In the genomic region with DNA sequence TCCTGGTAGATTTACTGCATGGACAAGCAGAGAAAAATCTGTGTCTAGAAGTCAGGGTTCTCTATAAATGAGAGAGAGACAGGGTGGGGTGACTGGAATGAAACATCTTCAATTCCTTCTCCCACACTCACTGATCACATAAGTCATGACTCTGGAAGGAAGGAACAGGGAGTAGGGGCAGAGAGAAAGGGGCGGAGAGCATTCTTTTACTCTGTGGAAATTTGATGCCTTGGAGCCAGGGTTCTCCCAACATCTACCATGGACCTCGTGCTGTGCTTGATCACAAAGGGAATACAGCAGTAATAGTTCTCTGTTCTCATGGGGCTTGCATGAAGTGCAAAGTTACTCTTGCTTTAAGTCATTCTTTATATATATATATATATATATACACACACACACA, we compare ENCODE assay signal across 27 cellular contexts. TPM values are rescaled to one million over a fixed set of nuclear protein-coding genes. Genes with fewer than 3 reads are reported as not detected.
"Had no signal": no experiment of that assay in that cellular context is flagged by ENCODE, and none has a peak within 500 bp of the region (broad histone marks: within the 10 kb centered on the region; RNA-seq: fewer than 3 reads in every experiment).

No MANE protein-coding gene starts in this region.

- ATAC-seq: activated CD4-positive, alpha-beta T cell treated with anti-CD3 and anti-CD28 coated beads for 36 hours; activated CD4-positive, CD25-positive, alpha-beta regulatory T cell treated with anti-CD3 and anti-CD28 coated beads, Interleukin-2, amount 50 U/mL, for 24 hours; activated CD8-positive, alpha-beta T cell treated with anti-CD3 and anti-CD28 coated beads, Interleukin-2, amount 10 ng/mL, durations not matched to agents 7 days and 5 days; activated naive CD4-positive, alpha-beta T cell treated with anti-CD3 and anti-CD28 coated beads, Interleukin-2, amount 50 U/mL, for 72 hours; activated T-cell treated with anti-CD3 and anti-CD28 coated beads, Interleukin-2, amount 50 U/mL, for 4 hours; body of pancreas; K562 had no signal

- H3K36me3 Mint-ChIP-seq: activated naive CD4-positive, alpha-beta T cell treated with anti-CD3 and anti-CD28 coated beads, Interleukin-2, amount 50 U/mL, for 72 hours had no signal

- H3K27ac Mint-ChIP-seq: activated CD4-positive, alpha-beta T cell treated with anti-CD3 and anti-CD28 coated beads for 36 hours; activated CD4-positive, alpha-beta T cell treated with anti-CD3 and anti-CD28 coated beads, Interleukin-2, amount 10 ng/mL, durations not matched to agents 7 days and 5 days; activated CD8-positive, alpha-beta T cell treated with anti-CD3 and anti-CD28 coated beads, Interleukin-2, amount 10 ng/mL, durations not matched to agents 7 days and 5 days; activated naive CD4-positive, alpha-beta T cell treated with anti-CD3 and anti-CD28 coated beads for 36 hours; activated naive CD4-positive, alpha-beta T cell treated with anti-CD3 and anti-CD28 coated beads, Interleukin-2, amount 50 U/mL, for 72 hours; activated T-helper 1 cell treated with anti-CD3 and anti-CD28 coated beads, Interleukin-12 subunit alpha, Interleukin-12 subunit beta, Interleukin-2, Interleukin-4 antibody, amounts not matched to agents 30 ng/mL and 10 ng/mL and 1 ng/mL, durations not matched to agents 14 hours and 24 hours and 36 hours; T-helper 1 cell treated with Interleukin-12 subunit alpha and Interleukin-12 subunit beta and Interleukin-4 antibody, amounts not matched to agents 30 μg/mL and 1 μg/mL, for 36 hours; T-helper 2 cell treated with Interferon-gamma antibody and Interleukin-4, amounts not matched to agents 5 μg/mL and 100 μg/mL, for 36 hours had no signal

- DNase-seq: activated CD4-positive, alpha-beta T cell treated with anti-CD3 and anti-CD28 coated beads for 36 hours; activated CD4-positive, alpha-beta T cell treated with anti-CD3 and anti-CD28 coated beads, Interleukin-2, amount 10 ng/mL, durations not matched to agents 7 days and 5 days; activated CD4-positive, alpha-beta T cell treated with anti-CD3 and anti-CD28 coated beads, Interleukin-2, amount 50 U/mL, for 48 hours; activated CD8-positive, alpha-beta T cell treated with anti-CD3 and anti-CD28 coated beads, Interleukin-2, amount 10 ng/mL, durations not matched to agents 7 days and 5 days; activated gamma-delta T cell treated with Interleukin-2 at 50 U/mL for 16 hours; activated naive CD4-positive, alpha-beta T cell treated with anti-CD3 and anti-CD28 coated beads for 36 hours; activated T-cell treated with anti-CD3 and anti-CD28 coated beads, Interleukin-2, amount 50 U/mL, for 4 hours; adrenal gland; body of pancreas; NCI-H1417 treated with DMSO at 0.1 percent for 48 hours; NCI-H187 treated with DMSO at 0.1 percent for 48 hours; NCI-H2081; NCI-H524 treated with DMSO at 0.1 percent for 48 hours; NCI-H748 treated with DMSO at 0.1 percent for 48 hours; OCI-M1; SHP77; SJCRH30; SK-N-SH had no signal

- H3K27ac ChIP-seq: adrenal gland, body of pancreas, breast epithelium, SJCRH30 had no signal

- H3K4me1 ChIP-seq: adrenal gland, body of pancreas, breast epithelium, SJCRH30 had no signal

- H3K9me3 ChIP-seq: adrenal gland, body of pancreas, breast epithelium, SJCRH30, SK-N-SH had no signal

- H3K9me3 Mint-ChIP-seq: activated CD4-positive, alpha-beta T cell treated with anti-CD3 and anti-CD28 coated beads, Interleukin-2, amount 10 ng/mL, durations not matched to agents 7 days and 5 days; activated naive CD4-positive, alpha-beta T cell treated with anti-CD3 and anti-CD28 coated beads for 36 hours; activated naive CD4-positive, alpha-beta T cell treated with anti-CD3 and anti-CD28 coated beads, Interleukin-2, amount 50 U/mL, for 72 hours; activated T-helper 1 cell treated with anti-CD3 and anti-CD28 coated beads, Interleukin-12 subunit alpha, Interleukin-12 subunit beta, Interleukin-2, Interleukin-4 antibody, amounts not matched to agents 30 ng/mL and 10 ng/mL and 1 ng/mL, durations not matched to agents 14 hours and 24 hours and 36 hours; T-helper 1 cell treated with Interleukin-12 subunit alpha and Interleukin-12 subunit beta and Interleukin-4 antibody, amounts not matched to agents 30 μg/mL and 1 μg/mL, for 36 hours; T-helper 2 cell treated with Interferon-gamma antibody and Interleukin-4, amounts not matched to agents 5 μg/mL and 100 μg/mL, for 36 hours had no signal

- FAIRE-seq: astrocyte, K562, TTC549 had no signal

- H3K4me3 ChIP-seq: adrenal gland, body of pancreas, breast epithelium, K562, SJCRH30 had no signal

- H3K27me3 ChIP-seq: adrenal gland, body of pancreas, breast epithelium, SJCRH30 had no signal

- H3K36me3 ChIP-seq: adrenal gland, breast epithelium, SJCRH30 had no signal

- H3K4me1 Mint-ChIP-seq: activated CD4-positive, alpha-beta T cell treated with anti-CD3 and anti-CD28 coated beads for 36 hours; activated CD4-positive, alpha-beta T cell treated with anti-CD3 and anti-CD28 coated beads, Interleukin-2, amount 10 ng/mL, durations not matched to agents 7 days and 5 days had no signal

- H3K4me2 ChIP-seq: SK-N-SH had no signal

- H3K9ac ChIP-seq: SK-N-SH had no signal

- H3K4me3 Mint-ChIP-seq: activated CD4-positive, alpha-beta T cell treated with anti-CD3 and anti-CD28 coated beads for 36 hours; activated CD4-positive, alpha-beta T cell treated with anti-CD3 and anti-CD28 coated beads, Interleukin-2, amount 10 ng/mL, durations not matched to agents 7 days and 5 days; activated CD8-positive, alpha-beta T cell treated with anti-CD3 and anti-CD28 coated beads, Interleukin-2, amount 10 ng/mL, durations not matched to agents 7 days and 5 days; activated naive CD4-positive, alpha-beta T cell treated with anti-CD3 and anti-CD28 coated beads for 36 hours; activated T-cell treated with anti-CD3 and anti-CD28 coated beads, Interleukin-2, amount 50 U/mL, for 4 hours; activated T-helper 1 cell treated with anti-CD3 and anti-CD28 coated beads, Interleukin-12 subunit alpha, Interleukin-12 subunit beta, Interleukin-2, Interleukin-4 antibody, amounts not matched to agents 30 ng/mL and 10 ng/mL and 1 ng/mL, durations not matched to agents 14 hours and 24 hours and 36 hours; T-helper 1 cell treated with Interleukin-12 subunit alpha and Interleukin-12 subunit beta and Interleukin-4 antibody, amounts not matched to agents 30 μg/mL and 1 μg/mL, for 36 hours; T-helper 2 cell treated with Interferon-gamma antibody and Interleukin-4, amounts not matched to agents 5 μg/mL and 100 μg/mL, for 36 hours had no signal

RNA-seq across cellular contexts. Expression of a gene that starts 42.9 kb away (rescaled TPM):
- total RNA-seq: activated CD4-positive, alpha-beta T cell treated with anti-CD3 and anti-CD28 coated beads for 36 hours; activated CD4-positive, alpha-beta T cell treated with anti-CD3 and anti-CD28 coated beads, Interleukin-2, amount 10 ng/mL, durations not matched to agents 7 days and 5 days; activated CD8-positive, alpha-beta T cell treated with anti-CD3 and anti-CD28 coated beads, Interleukin-2, amount 10 ng/mL, durations not matched to agents 7 days and 5 days; activated naive CD4-positive, alpha-beta T cell treated with anti-CD3 and anti-CD28 coated beads for 36 hours; activated naive CD4-positive, alpha-beta T cell treated with anti-CD3 and anti-CD28 coated beads, Interleukin-2, amount 50 U/mL, for 72 hours; activated T-cell treated with anti-CD3 and anti-CD28 coated beads, Interleukin-2, amount 50 U/mL, for 4 hours; activated T-helper 1 cell treated with anti-CD3 and anti-CD28 coated beads, Interleukin-12 subunit alpha, Interleukin-12 subunit beta, Interleukin-2, Interleukin-4 antibody, amounts not matched to agents 30 ng/mL and 10 ng/mL and 1 ng/mL, durations not matched to agents 14 hours and 24 hours and 36 hours had no signal
- polyA plus RNA-seq: K562 had no signal
